In genomic region chr6:42969934-42970333, GRCh38 we compare ENCODE assay signal across 1 cellular context.
TF ChIP-seq lines count a peak whose summit lies in the region.

No MANE protein-coding gene starts in this region.

TF ChIP-seq in K562, 482 proteins besides CTCF, POLR2A, EP300 and RAD21:
- TF ChIP-seq EGR1 (conservative IDR thresholded peaks at IDR 0.05), result 0 out of 2 replicates have a peak, but pooled peaks have one; percentile 15
- TF ChIP-seq ZNF277 (CRISPR knock-in tag; IDR thresholded peaks at IDR 0.05; ENCODE audit: borderline replicate concordance), result no peak
- TF ChIP-seq TAF9B (IDR thresholded peaks at IDR 0.05; ENCODE audit: partially characterized antibody), result no peak
TF ChIP-seq in K562: peak in this region for 1.
